In the genomic region with DNA sequence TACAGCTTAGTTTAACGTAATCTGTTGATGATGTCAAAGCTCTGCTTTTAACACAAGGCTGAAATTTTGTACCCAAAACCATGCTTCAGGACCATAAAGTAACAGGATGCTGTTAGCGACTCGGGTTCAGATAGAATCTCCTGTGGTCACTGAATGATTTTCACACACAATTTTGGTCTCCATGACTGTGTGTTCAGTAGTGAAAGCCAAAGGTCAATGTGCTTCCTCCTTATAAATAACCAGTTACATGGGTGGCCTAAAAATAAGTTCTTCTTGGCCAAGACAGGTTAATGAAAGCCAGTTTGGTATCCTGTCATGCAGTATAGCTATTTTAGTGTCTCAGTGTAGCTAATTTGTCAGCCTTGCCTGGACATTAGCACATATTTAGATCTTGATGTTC, we compare ENCODE assay signal across 13 cellular contexts. TPM values are rescaled to one million over a fixed set of nuclear protein-coding genes. Genes with fewer than 3 reads are reported as not detected.
A peak's percentile ranks its signal among the peaks of the same experiment; 100 is the strongest.
DNase-seq lines count a peak whose midpoint lies in the region; ATAC-seq and TF ChIP-seq lines count a peak whose summit lies in the region.
"Had no signal": no experiment of that assay in that cellular context is flagged by ENCODE, and none has a peak within 500 bp of the region (broad histone marks: within the 10 kb centered on the region; RNA-seq: fewer than 3 reads in every experiment).

No MANE protein-coding gene starts in this region.

- H3K27ac ChIP-seq in SK-N-SH (ENCODE audit: low read depth in 2 of 2, low read length in 1 of 2): no peak overlapping the region
- H3K27ac ChIP-seq: GM23248 had no signal

- no peak overlapping the region; the same call in 1 of the 2 replicates for H2AFZ ChIP-seq in SK-N-SH (ENCODE audit: low read depth)
- H2AFZ ChIP-seq: GM23248 had no signal

- H3K4me3 Mint-ChIP-seq in immature natural killer cell: no peak overlapping the region
- no peak overlapping the region for H3K4me3 Mint-ChIP-seq in activated T-cell treated with anti-CD3 and anti-CD28 coated beads, Interleukin-2, amount 50 U/mL, for 72 hours
- H3K4me3 Mint-ChIP-seq: activated naive CD8-positive, alpha-beta T cell had no signal

- no peak overlapping the region for H3K4me3 ChIP-seq in SK-N-SH (ENCODE audit: low read depth in 2 of 2, low read length in 1 of 2)
- H3K4me3 ChIP-seq: GM23248 had no signal

- no peaks in the 10 kb centered on the region for H3K36me3 ChIP-seq in SK-N-SH (replicated peaks in 1 of 2; ENCODE audit: control insufficient read depth in 1 of 2, insufficient read depth in 2 of 2, low read length in 1 of 2)

- H3F3A ChIP-seq in SK-N-SH (replicated peaks; ENCODE audit: insufficient read depth): no peaks in the 10 kb centered on the region

- CTCF ChIA-PET in SK-N-SH (lab: Yijun Ruan, JAX): no interaction called here

- H3K36me3 Mint-ChIP-seq in immature natural killer cell: no peaks in the 10 kb centered on the region
- H3K36me3 Mint-ChIP-seq in activated T-cell treated with anti-CD3 and anti-CD28 coated beads, Interleukin-2, amount 50 U/mL, for 72 hours (ENCODE audit: insufficient read depth in 2 of 2): no peaks in the 10 kb centered on the region
- H3K36me3 Mint-ChIP-seq: activated naive CD8-positive, alpha-beta T cell had no signal

- no peak overlapping the region for H3K9ac ChIP-seq in SK-N-SH
- H3K9ac ChIP-seq: GM23248 had no signal

- no peaks in the 10 kb centered on the region for H4K20me1 ChIP-seq in SK-N-SH (ENCODE audit: insufficient read depth)

- no peak for TF ChIP-seq CTCF in SK-N-SH (IDR thresholded peaks at IDR 0.05)

- H3K27me3 ChIP-seq in SK-N-SH (ENCODE audit: insufficient read depth): no peaks in the 10 kb centered on the region

- peaks cover 2 to 14% (median 3%) of the 10 kb centered on the region in 3 donors for H3K27me3 Mint-ChIP-seq in immature natural killer cell (ENCODE audit: low read depth in 3 of 3)
- H3K27me3 Mint-ChIP-seq in activated T-cell treated with anti-CD3 and anti-CD28 coated beads, Interleukin-2, amount 50 U/mL, for 72 hours (ENCODE audit: low read depth): peaks cover 18% of the 10 kb centered on the region

- 61% methylated on average over 3 of the region's 3 CpGs for WGBS in SK-N-SH (ENCODE audit: low lambda C conversion rate)

- H3K27ac Mint-ChIP-seq in immature natural killer cell: no peak overlapping the region
- H3K27ac Mint-ChIP-seq in activated T-cell treated with anti-CD3 and anti-CD28 coated beads, Interleukin-2, amount 50 U/mL, for 72 hours: no peak overlapping the region
- H3K27ac Mint-ChIP-seq: activated naive CD8-positive, alpha-beta T cell had no signal

- POLR2A ChIA-PET in SK-N-SH (lab: Yijun Ruan, JAX): no interaction called here

- DNase-seq in immature natural killer cell: peak; percentile 10 to 24 (median 14)
- DNase-seq in SK-N-SH: no peak
- no peak for DNase-seq in posterior cingulate gyrus
- DNase-seq in retina: no peak
- no peak for DNase-seq in activated T-cell treated with anti-CD3 and anti-CD28 coated beads, Interleukin-2, amount 50 U/mL, for 72 hours
- DNase-seq: COR-L47, GM23248, NCI-H774, substantia nigra had no signal

- no peak for TF ChIP-seq RAD21 in SK-N-SH (IDR thresholded peaks at IDR 0.05; ENCODE audit: low read length)

- H3K9me3 ChIP-seq in SK-N-SH: no peaks in the 10 kb centered on the region

- peaks cover 0 to 5% of the 10 kb centered on the region in 2 donors for H3K4me1 Mint-ChIP-seq in immature natural killer cell
- H3K4me1 Mint-ChIP-seq in activated T-cell treated with anti-CD3 and anti-CD28 coated beads, Interleukin-2, amount 50 U/mL, for 72 hours (ENCODE audit: low read depth): no peaks in the 10 kb centered on the region

- no peaks in the 10 kb centered on the region for H3K9me2 ChIP-seq in SK-N-SH

- TF ChIP-seq EP300 in SK-N-SH (IDR thresholded peaks at IDR 0.05; ENCODE audit: borderline replicate concordance in 1 of 2, low read depth in 1 of 2, low read length in 1 of 2): no peak

- no peaks in the 10 kb centered on the region for H3K9me3 Mint-ChIP-seq in immature natural killer cell
- H3K9me3 Mint-ChIP-seq in activated T-cell treated with anti-CD3 and anti-CD28 coated beads, Interleukin-2, amount 50 U/mL, for 72 hours: no peaks in the 10 kb centered on the region

- H3K4me2 ChIP-seq in SK-N-SH: no peak overlapping the region

- H3K4me1 ChIP-seq in SK-N-SH (ENCODE audit: control insufficient read depth in 1 of 2, insufficient read depth in 2 of 2, low read depth in 1 of 2, low read length in 1 of 2): no peaks in the 10 kb centered on the region

- intact Hi-C loops in posterior cingulate gyrus (cut with DNase I): no loop called here

- peak; percentile 98 for ATAC-seq in GM18867 (IDR thresholded peaks at IDR 0.05; ENCODE audit: unreplicated experiment)
- peak; percentile 99 for ATAC-seq in GM21447 (IDR thresholded peaks at IDR 0.05; ENCODE audit: unreplicated experiment)
- ATAC-seq in HG03095 (IDR thresholded peaks at IDR 0.05; ENCODE audit: unreplicated experiment): peak; percentile 98
- no peak for ATAC-seq in activated T-cell treated with anti-CD3 and anti-CD28 coated beads, Interleukin-2, amount 50 U/mL, for 72 hours (replicated peaks in 1 of 2)

- no peaks in the 10 kb centered on the region for H3K79me2 ChIP-seq in SK-N-SH (ENCODE audit: insufficient read depth)

TF ChIP-seq in SK-N-SH, 30 proteins besides CTCF, POLR2A, EP300 and RAD21:
- TF ChIP-seq FOXM1 (IDR thresholded peaks at IDR 0.05; ENCODE audit: low read depth) (no peak), YY1 (IDR thresholded peaks at IDR 0.05; ENCODE audit: low read depth) (no peak), JUND (IDR thresholded peaks at IDR 0.05) (no peak)

RNA-seq across cellular contexts. Expression of a gene that starts 19.1 kb away (rescaled TPM):
- 10 to 100 TPM; 56.5 to 88.9 (median 60.6) TPM for polyA plus RNA-seq in immature natural killer cell
- 10.7 and 12.5 TPM in 2 replicates for polyA plus RNA-seq in SK-N-SH (2012; rRNA removed)
- polyA plus RNA-seq in SK-N-SH (2012; cell fraction: cytosol; rRNA removed): 46.2 and 57.3 TPM in 2 replicates
- 1.4 and 13.6 TPM in 2 replicates for polyA plus RNA-seq in SK-N-SH (2012; cell fraction: nucleus; rRNA removed)
- 10 to 100 TPM; 67.6 to 88.7 TPM for total RNA-seq in activated T-cell treated with anti-CD3 and anti-CD28 coated beads, Interleukin-2, amount 50 U/mL, for 72 hours

Comparison
In these comparisons a context has a peak if more than half of its experiments do, and no peak if none do; other contexts are left out.
1. ATAC-seq: peak in GM18867 (single experiment), GM21447 (single experiment) and HG03095 (single experiment); none in activated T-cell treated with anti-CD3 and anti-CD28 coated beads, Interleukin-2, amount 50 U/mL, for 72 hours (0 of 2).
2. DNase-seq: peak in immature natural killer cell (3 of 3); none in SK-N-SH (single experiment), posterior cingulate gyrus (0 of 10), retina (single experiment) and activated T-cell treated with anti-CD3 and anti-CD28 coated beads, Interleukin-2, amount 50 U/mL, for 72 hours (0 of 2).